ENCODE assay signal across 10 cellular contexts in the genomic region with DNA sequence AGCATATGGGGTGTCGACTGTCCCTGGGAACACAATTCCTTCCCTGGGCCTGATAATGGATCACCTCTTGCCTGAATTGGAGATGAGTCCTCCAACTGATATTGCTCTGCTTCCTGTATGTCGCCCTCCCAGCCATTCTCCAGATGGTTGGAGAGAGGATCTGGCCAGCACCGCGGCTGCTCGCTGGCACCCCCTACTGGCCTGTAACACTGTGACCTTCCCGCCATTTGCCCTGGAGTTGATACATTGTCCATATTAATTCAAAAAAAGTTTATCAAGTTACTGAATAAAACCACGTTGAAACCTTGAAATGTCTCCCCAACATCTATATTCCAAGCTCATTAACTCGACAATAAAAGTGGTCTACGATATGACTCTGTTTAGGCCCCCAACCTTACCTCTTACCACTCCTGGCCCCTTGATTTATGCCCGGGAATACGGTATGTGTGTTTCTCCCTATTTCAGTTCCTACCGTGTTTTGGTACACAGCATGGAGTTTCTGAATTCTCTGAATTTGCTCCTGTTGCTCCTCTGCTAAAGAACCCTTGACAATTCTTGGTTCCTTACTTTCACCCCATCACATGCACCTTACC.
DNase-seq lines count a peak whose midpoint lies in the region; ATAC-seq and TF ChIP-seq lines count a peak whose summit lies in the region.
"Had no signal": no experiment of that assay in that cellular context is flagged by ENCODE, and none has a peak within 500 bp of the region (broad histone marks: within the 10 kb centered on the region; RNA-seq: fewer than 3 reads in every experiment).

No MANE protein-coding gene starts in this region.

- intact Hi-C loops in body of pancreas (cut with DNase I) = no loop called here

- H3K4me3 Mint-ChIP-seq in activated naive CD8-positive, alpha-beta T cell treated with anti-CD3 and anti-CD28 coated beads, Interleukin-2, amount 10 ng/mL, durations not matched to agents 7 days and 5 days = no peak overlapping the region
- no peak overlapping the region for H3K4me3 Mint-ChIP-seq in activated naive CD8-positive, alpha-beta T cell treated with anti-CD3 and anti-CD28 coated beads for 36 hours
- no peak overlapping the region for H3K4me3 Mint-ChIP-seq in progenitor cell of endocrine pancreas (ENCODE audit: low read depth)
- H3K4me3 Mint-ChIP-seq: stimulated activated effector memory CD8-positive, alpha-beta T cell treated with anti-CD3 and anti-CD28 coated beads, Interleukin-12 subunit alpha, Interleukin-12 subunit beta, amount 100 ng/mL, for 72 hours had no signal

- TF ChIP-seq POLR2A in body of pancreas (IDR thresholded peaks at IDR 0.05) = no peak

- H3K27me3 ChIP-seq in body of pancreas = no peaks in the 10 kb centered on the region

- POLR2A ChIA-PET in activated naive CD8-positive, alpha-beta T cell treated with anti-CD3 and anti-CD28 coated beads, Interleukin-2, amount 10 ng/mL, durations not matched to agents 7 days and 5 days (lab: Charles Lee) = no interaction called here

- H3K4me1 ChIP-seq in body of pancreas = no peaks in the 10 kb centered on the region

- no peaks in the 10 kb centered on the region for H3K4me1 Mint-ChIP-seq in activated naive CD8-positive, alpha-beta T cell treated with anti-CD3 and anti-CD28 coated beads, Interleukin-2, amount 10 ng/mL, durations not matched to agents 7 days and 5 days
- H3K4me1 Mint-ChIP-seq in activated naive CD8-positive, alpha-beta T cell treated with anti-CD3 and anti-CD28 coated beads for 36 hours = no peaks in the 10 kb centered on the region
- no peaks in the 10 kb centered on the region for H3K4me1 Mint-ChIP-seq in progenitor cell of endocrine pancreas (ENCODE audit: low read depth)
- H3K4me1 Mint-ChIP-seq: stimulated activated effector memory CD8-positive, alpha-beta T cell treated with anti-CD3 and anti-CD28 coated beads, Interleukin-12 subunit alpha, Interleukin-12 subunit beta, amount 100 ng/mL, for 72 hours had no signal

- no peak overlapping the region for H3K27ac Mint-ChIP-seq in activated naive CD8-positive, alpha-beta T cell treated with anti-CD3 and anti-CD28 coated beads, Interleukin-2, amount 10 ng/mL, durations not matched to agents 7 days and 5 days
- no peak overlapping the region for H3K27ac Mint-ChIP-seq in activated naive CD8-positive, alpha-beta T cell treated with anti-CD3 and anti-CD28 coated beads for 36 hours
- no peak overlapping the region for H3K27ac Mint-ChIP-seq in progenitor cell of endocrine pancreas
- H3K27ac Mint-ChIP-seq: stimulated activated effector memory CD8-positive, alpha-beta T cell treated with anti-CD3 and anti-CD28 coated beads, Interleukin-12 subunit alpha, Interleukin-12 subunit beta, amount 100 ng/mL, for 72 hours had no signal

- ATAC-seq in activated naive CD8-positive, alpha-beta T cell treated with anti-CD3 and anti-CD28 coated beads, Interleukin-2, amount 10 ng/mL, durations not matched to agents 7 days and 5 days (ENCODE audit: low read depth) = no peak
- peak; percentile 64 for ATAC-seq in body of pancreas
- ATAC-seq: stimulated activated effector memory CD8-positive, alpha-beta T cell treated with anti-CD3 and anti-CD28 coated beads, Interleukin-12 subunit alpha, Interleukin-12 subunit beta, amount 100 ng/mL, for 72 hours had no signal

- H3K4me3 ChIP-seq in body of pancreas = no peak overlapping the region

- H3K27ac ChIP-seq in body of pancreas = no peak overlapping the region

- H3K36me3 Mint-ChIP-seq in activated naive CD8-positive, alpha-beta T cell treated with anti-CD3 and anti-CD28 coated beads, Interleukin-2, amount 10 ng/mL, durations not matched to agents 7 days and 5 days = no peaks in the 10 kb centered on the region
- H3K36me3 Mint-ChIP-seq in activated naive CD8-positive, alpha-beta T cell treated with anti-CD3 and anti-CD28 coated beads for 36 hours = no peaks in the 10 kb centered on the region
- H3K36me3 Mint-ChIP-seq in progenitor cell of endocrine pancreas (ENCODE audit: insufficient read depth) = no peaks in the 10 kb centered on the region
- H3K36me3 Mint-ChIP-seq: stimulated activated effector memory CD8-positive, alpha-beta T cell treated with anti-CD3 and anti-CD28 coated beads, Interleukin-12 subunit alpha, Interleukin-12 subunit beta, amount 100 ng/mL, for 72 hours had no signal

- H3K27me3 Mint-ChIP-seq in activated naive CD8-positive, alpha-beta T cell treated with anti-CD3 and anti-CD28 coated beads, Interleukin-2, amount 10 ng/mL, durations not matched to agents 7 days and 5 days = peaks cover 10% of the 10 kb centered on the region
- H3K27me3 Mint-ChIP-seq in activated naive CD8-positive, alpha-beta T cell treated with anti-CD3 and anti-CD28 coated beads for 36 hours = peaks cover 46% of the 10 kb centered on the region
- peaks cover 6% of the 10 kb centered on the region for H3K27me3 Mint-ChIP-seq in progenitor cell of endocrine pancreas

- no peaks in the 10 kb centered on the region for H3K9me3 Mint-ChIP-seq in activated naive CD8-positive, alpha-beta T cell treated with anti-CD3 and anti-CD28 coated beads, Interleukin-2, amount 10 ng/mL, durations not matched to agents 7 days and 5 days
- no peaks in the 10 kb centered on the region for H3K9me3 Mint-ChIP-seq in activated naive CD8-positive, alpha-beta T cell treated with anti-CD3 and anti-CD28 coated beads for 36 hours
- peaks cover 7% of the 10 kb centered on the region for H3K9me3 Mint-ChIP-seq in progenitor cell of endocrine pancreas (ENCODE audit: low read depth)

- WGBS in body of pancreas, 2 donors = 48 to 51% methylated on average over 11 to 12 of the region's 12 CpGs

- peak; percentile 59 to 77 (median 67) for TF ChIP-seq CTCF in body of pancreas (IDR thresholded peaks at IDR 0.05)
- peak; percentile 35 for TF ChIP-seq CTCF in progenitor cell of endocrine pancreas (IDR thresholded peaks at IDR 0.05; ENCODE audit: unreplicated experiment)

- peak; percentile 31 for DNase-seq in activated naive CD8-positive, alpha-beta T cell treated with anti-CD3 and anti-CD28 coated beads, Interleukin-2, amount 10 ng/mL, durations not matched to agents 7 days and 5 days
- no peak for DNase-seq in activated naive CD8-positive, alpha-beta T cell treated with anti-CD3 and anti-CD28 coated beads for 36 hours
- DNase-seq in HT-29 (ENCODE audit: low spot score) (peak; percentile 19), body of pancreas (peak; percentile 30 to 67 (median 57)), progenitor cell of endocrine pancreas (ENCODE audit: low spot score, unreplicated experiment) (no peak), NCI-H187 (lab: John Stamatoyannopoulos, UW) (no peak), NCI-H187 treated with DMSO at 0.1 percent for 48 hours (lab: John Stamatoyannopoulos, UW) (no peak)
- DNase-seq in activated CD8-positive, alpha-beta memory T cell treated with anti-CD3 and anti-CD28 coated beads, Interleukin-2, amount 50 U/mL, for 4 hours = no peak
- DNase-seq: small intestine had no signal

- H3K9me3 ChIP-seq in body of pancreas = no peaks in the 10 kb centered on the region

- no peaks in the 10 kb centered on the region for H3K36me3 ChIP-seq in body of pancreas (replicated peaks in 1 of 2; ENCODE audit: insufficient read depth in 1 of 2, low read depth in 2 of 2)

Comparison
In these comparisons a context has a peak if more than half of its experiments do, and no peak if none do; other contexts are left out.
1. DNase-seq: peak in activated naive CD8-positive, alpha-beta T cell treated with anti-CD3 and anti-CD28 coated beads, Interleukin-2, amount 10 ng/mL, durations not matched to agents 7 days and 5 days (single experiment), HT-29 (single experiment) and body of pancreas (4 of 4); none in activated naive CD8-positive, alpha-beta T cell treated with anti-CD3 and anti-CD28 coated beads for 36 hours (single experiment), progenitor cell of endocrine pancreas (single experiment), NCI-H187 (0 of 2), activated CD8-positive, alpha-beta memory T cell treated with anti-CD3 and anti-CD28 coated beads, Interleukin-2, amount 50 U/mL, for 4 hours (single experiment) and NCI-H187 treated with DMSO at 0.1 percent for 48 hours (single experiment).